ENCODE assay signal across 28 cellular contexts in the genomic region with DNA sequence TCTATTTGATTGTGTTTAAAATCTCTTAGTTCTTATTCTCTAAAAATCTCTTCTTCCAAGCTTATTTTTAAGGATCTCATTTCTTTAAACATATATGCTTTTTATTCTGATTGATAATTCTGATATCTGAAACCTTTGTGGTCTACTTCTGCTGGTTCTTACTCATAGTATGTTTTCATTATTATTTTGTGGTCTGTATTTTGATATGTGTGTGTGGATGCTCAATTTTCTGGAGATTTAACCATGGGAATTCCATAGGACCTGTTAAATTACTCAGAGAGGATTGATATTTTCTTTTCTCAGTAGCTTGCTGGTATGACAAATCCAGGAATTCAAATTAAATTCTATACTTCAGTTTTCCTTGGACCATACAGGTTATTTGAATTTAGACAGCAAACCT. TPM values are rescaled to one million over a fixed set of nuclear protein-coding genes. Genes with fewer than 3 reads are reported as not detected.
DNase-seq lines count a peak whose midpoint lies in the region; ATAC-seq and TF ChIP-seq lines count a peak whose summit lies in the region.
"Had no signal": no experiment of that assay in that cellular context is flagged by ENCODE, and none has a peak within 500 bp of the region (broad histone marks: within the 10 kb centered on the region; RNA-seq: fewer than 3 reads in every experiment).

No MANE protein-coding gene starts in this region.

- ATAC-seq in GM18499 (IDR thresholded peaks at IDR 0.05; ENCODE audit: insufficient read depth, unreplicated experiment): peak; percentile 73
- ATAC-seq in GM18909 (IDR thresholded peaks at IDR 0.05; ENCODE audit: poor library complexity, unreplicated experiment): peak; percentile 54
- peak; percentile 80 for ATAC-seq in HG02870 (IDR thresholded peaks at IDR 0.05; ENCODE audit: unreplicated experiment)
- ATAC-seq in HG03432 (IDR thresholded peaks at IDR 0.05; ENCODE audit: unreplicated experiment): peak; percentile 78
- ATAC-seq: T-cell had no signal

- H3K4ac ChIP-seq in trophoblast cell (ENCODE audit: low read depth, low read length): no peak overlapping the region

- H2AK5ac ChIP-seq in trophoblast cell (ENCODE audit: low read length): no peak overlapping the region

- H3K79me1 ChIP-seq in trophoblast cell (ENCODE audit: low read length): peaks cover 2% of the 10 kb centered on the region

- H2AFZ ChIP-seq in MM.1S (ENCODE audit: low read length): no peak overlapping the region
- no peak overlapping the region for H2AFZ ChIP-seq in trophoblast cell (ENCODE audit: insufficient read depth, low read length, poor library complexity)
- H2AFZ ChIP-seq: GM23248 had no signal

- H3K36me3 ChIP-seq in MM.1S (replicated peaks; ENCODE audit: insufficient read depth, low read length) (no peaks in the 10 kb centered on the region), trophoblast cell (ENCODE audit: control insufficient read depth in 1 of 2, insufficient read depth in 2 of 2, low read length in 2 of 2) (no peaks in the 10 kb centered on the region)
- H3K36me3 ChIP-seq: MG63, SJSA1 had no signal

- H3K23ac ChIP-seq in trophoblast cell (ENCODE audit: low read length): no peak overlapping the region

- no peak overlapping the region for H2BK120ac ChIP-seq in trophoblast cell (ENCODE audit: insufficient read depth, low read length, poor library complexity)

- TF ChIP-seq CTCF in MM.1S (IDR thresholded peaks at IDR 0.05; ENCODE audit: low read length): no peak

- no peaks in the 10 kb centered on the region for H3K79me2 ChIP-seq in MM.1S (ENCODE audit: low read length)
- H3K79me2 ChIP-seq in trophoblast cell (ENCODE audit: control insufficient read depth, insufficient read depth, low read length, poor library complexity): no peaks in the 10 kb centered on the region

- H2BK5ac ChIP-seq in trophoblast cell (ENCODE audit: low read depth, low read length, poor library complexity): no peak overlapping the region

- no peak overlapping the region for H4K8ac ChIP-seq in trophoblast cell (ENCODE audit: low read depth, low read length)

- no peak overlapping the region for H4K12ac ChIP-seq in trophoblast cell (ENCODE audit: low read depth, low read length)

- DNase-seq in MM.1S (no peak), trophoblast cell (no peak), AG08396 (ENCODE audit: low spot score) (no peak), ACHN (no peak)
- DNase-seq: CD4-positive, CD25-positive, alpha-beta regulatory T cell; GM23248; H7; IMR-90; KG1; MG63; NCI-H1048; NCI-H1417 treated with DMSO at 0.1 percent for 48 hours; NCI-H187; NCI-H2081 treated with DMSO at 0.1 percent for 48 hours; NCI-H2171; NCI-H226; NCI-H510A; NCI-H69; Right ventricle myocardium superior; RPMI8226; T-cell had no signal

- H3K9me3 ChIP-seq in MM.1S (replicated peaks; ENCODE audit: insufficient read depth, low read length): no peaks in the 10 kb centered on the region
- peaks cover 5% of the 10 kb centered on the region for H3K9me3 ChIP-seq in trophoblast cell (ENCODE audit: insufficient read depth, low read depth, low read length)
- H3K9me3 ChIP-seq: SJSA1 had no signal

- H3K9ac ChIP-seq in MM.1S (ENCODE audit: low read length): no peak overlapping the region
- no peak overlapping the region for H3K9ac ChIP-seq in trophoblast cell (ENCODE audit: low read length)
- H3K9ac ChIP-seq: GM23248 had no signal

- H4K91ac ChIP-seq in trophoblast cell (ENCODE audit: low read depth, low read length): no peak overlapping the region

- H2BK12ac ChIP-seq in trophoblast cell (ENCODE audit: low read length): no peak overlapping the region

- H3K27me3 ChIP-seq in MM.1S (replicated peaks; ENCODE audit: insufficient read depth, low read length) (no peaks in the 10 kb centered on the region), trophoblast cell (ENCODE audit: insufficient read depth, low read length) (no peaks in the 10 kb centered on the region)
- H3K27me3 ChIP-seq: MG63, SJSA1 had no signal

- no peaks in the 10 kb centered on the region for H3F3A ChIP-seq in MM.1S (ENCODE audit: insufficient read depth, low read length)

- no peak overlapping the region for H3K14ac ChIP-seq in trophoblast cell (ENCODE audit: low read length)

- no peak overlapping the region for H3K4me2 ChIP-seq in MM.1S (ENCODE audit: low read depth, low read length)
- no peak overlapping the region for H3K4me2 ChIP-seq in trophoblast cell (ENCODE audit: low read length)

- no peak overlapping the region for H3K18ac ChIP-seq in trophoblast cell (ENCODE audit: low read length)

- no peaks in the 10 kb centered on the region for H3K9me2 ChIP-seq in MM.1S (replicated peaks; ENCODE audit: insufficient read depth, low read length)

- H4K20me1 ChIP-seq in MM.1S (ENCODE audit: insufficient read depth, low read length): no peaks in the 10 kb centered on the region

- 0 out of 2 replicates have a peak, but pooled peaks cover 3% of the 10 kb centered on the region for H3K4me1 ChIP-seq in MM.1S (ENCODE audit: low read length)
- H3K4me1 ChIP-seq in trophoblast cell (ENCODE audit: control insufficient read depth in 1 of 2, insufficient read depth in 2 of 2, low read length in 2 of 2): peaks cover 2 to 3% of the 10 kb centered on the region in 2 experiments
- H3K4me1 ChIP-seq: SJSA1 had no signal

- no peak overlapping the region for H3K27ac ChIP-seq in MM.1S (ENCODE audit: low read length)
- no peak overlapping the region for H3K27ac ChIP-seq in trophoblast cell (ENCODE audit: low read depth, low read length)
- H3K27ac ChIP-seq: 22Rv1, GM23248, SJSA1 had no signal

- in situ Hi-C loops in ACHN (cut with HindIII; ENCODE audit: low pct_ligation_motif_present, low pct_unique_long_range_greater_than_20kb, low sequenced_read_pairs): no loop called here

- H3K4me3 ChIP-seq in MM.1S (ENCODE audit: low read length): no peak overlapping the region
- no peak overlapping the region for H3K4me3 ChIP-seq in trophoblast cell (ENCODE audit: low read depth, low read length)
- H3K4me3 ChIP-seq: GM23248, MG63, SJSA1 had no signal

RNA-seq across cellular contexts. Expression of a gene that starts 14.7 kb away (rescaled TPM):
- polyA plus RNA-seq in trophoblast cell (2013): 0.01 TPM in 1 of 2 replicates, not detected in the other
- polyA plus RNA-seq: BJ; CD4-positive, CD25-positive, alpha-beta regulatory T cell; GM23248; IMR-90 had no signal

RNA-seq across cellular contexts. Expression of a gene that starts 59.4 kb away (rescaled TPM):
- 12.8 and 15.3 TPM in 2 replicates for polyA plus RNA-seq in trophoblast cell (2013)
